In genomic region chr10:124997246-124997790, GRCh38 we compare ENCODE assay signal across 26 cellular contexts. TPM values are rescaled to one million over a fixed set of nuclear protein-coding genes. Genes with fewer than 3 reads are reported as not detected.
DNase-seq lines count a peak whose midpoint lies in the region; ATAC-seq and TF ChIP-seq lines count a peak whose summit lies in the region.
"Had no signal": no experiment of that assay in that cellular context is flagged by ENCODE, and none has a peak within 500 bp of the region (broad histone marks: within the 10 kb centered on the region; RNA-seq: fewer than 3 reads in every experiment).

No MANE protein-coding gene starts in this region.

- DNase-seq in activated CD4-positive, CD25-positive, alpha-beta regulatory T cell treated with anti-CD3 and anti-CD28 coated beads, Interleukin-2, amount 50 U/mL, for 72 hours, result peak; percentile 18
- DNase-seq in H7, result peak; percentile 43
- no peak for DNase-seq in endothelial cell (ENCODE audit: low spot score)
- peak; percentile 77 for DNase-seq in osteocyte (ENCODE audit: extremely low spot score, unreplicated experiment)
- no peak for DNase-seq in A673 (ENCODE audit: low spot score)
- no peak for DNase-seq in pons (ENCODE audit: low spot score)
- no peak for DNase-seq in HEK293T (ENCODE audit: extremely low spot score)
- DNase-seq: AML-193; DMS79; foreskin fibroblast; hypothalamus; Kasumi-1; NCI-H1048; NCI-H2029 treated with DMSO at 0.1 percent for 48 hours; stimulated activated CD4-positive, alpha-beta T cell treated with anti-CD3 and anti-CD28 coated beads, Interleukin-4, amount 100 ng/mL, for 1 hour; WERI-Rb-1 had no signal

- H3K4me1 Mint-ChIP-seq in endothelial cell (ENCODE audit: unreplicated experiment) (no peaks in the 10 kb centered on the region), osteocyte (ENCODE audit: unreplicated experiment) (peaks cover 19% of the 10 kb centered on the region)
- H3K4me1 Mint-ChIP-seq: activated naive CD8-positive, alpha-beta T cell treated with anti-CD3 and anti-CD28 coated beads, Interleukin-2, amount 10 ng/mL, durations not matched to agents 7 days and 5 days had no signal

- TF ChIP-seq CTCF in endothelial cell (IDR thresholded peaks at IDR 0.05; ENCODE audit: unreplicated experiment) (no peak), osteocyte (IDR thresholded peaks at IDR 0.05) (no peak), A673 (conservative IDR thresholded peaks at IDR 0.05; ENCODE audit: low read depth, low read length) (no peak)

- POLR2A ChIA-PET in A673 (lab: Charles Lee; ENCODE audit: low non-redundant PET), result no interaction called here
- POLR2A ChIA-PET in HEK293T (lab: Yijun Ruan, JAX), result no interaction called here

- no peak for ATAC-seq in activated CD4-positive, CD25-positive, alpha-beta regulatory T cell treated with anti-CD3 and anti-CD28 coated beads, Interleukin-2, amount 50 U/mL, for 24 hours

- H3K4me3 ChIP-seq in H7 (ENCODE audit: insufficient read depth, low read depth, low read length) (no peak overlapping the region), A673 (ENCODE audit: low read depth, low read length, poor library complexity, severe bottlenecking) (no peak overlapping the region)
- H3K4me3 ChIP-seq: SK-N-MC, smooth muscle cell, uterus had no signal

- H3K27ac Mint-ChIP-seq in endothelial cell (ENCODE audit: unreplicated experiment) (no peak overlapping the region), osteocyte (ENCODE audit: unreplicated experiment) (no peak overlapping the region)
- H3K27ac Mint-ChIP-seq: activated CD4-positive, alpha-beta memory T cell treated with anti-CD3 and anti-CD28 coated beads for 36 hours; activated naive CD8-positive, alpha-beta T cell treated with anti-CD3 and anti-CD28 coated beads, Interleukin-2, amount 10 ng/mL, durations not matched to agents 7 days and 5 days; dendritic cell treated with granulocyte-macrophage colony-stimulating factor and Interleukin-4, amounts not matched to agents 40 ng/mL and 50 ng/mL, for 4 days had no signal

- BruUV-seq in A673 (replicated peaks; lab: Mats Ljungman, UMichigan), result no TSS peak

- no peaks in the 10 kb centered on the region for H3K4me1 ChIP-seq in A673 (ENCODE audit: insufficient read depth, low read length, poor library complexity, severe bottlenecking)

- CTCF ChIA-PET in A673 (lab: Charles Lee), result no interaction called here
- CTCF ChIA-PET in HEK293T (lab: Yijun Ruan, JAX), result no interaction called here

- peak overlapping the region; percentile 73 for H3K4me3 Mint-ChIP-seq in endothelial cell (ENCODE audit: unreplicated experiment)
- no peak overlapping the region for H3K4me3 Mint-ChIP-seq in osteocyte (ENCODE audit: unreplicated experiment)
- H3K4me3 Mint-ChIP-seq: activated CD4-positive, alpha-beta memory T cell treated with anti-CD3 and anti-CD28 coated beads for 36 hours; activated naive CD8-positive, alpha-beta T cell treated with anti-CD3 and anti-CD28 coated beads, Interleukin-2, amount 10 ng/mL, durations not matched to agents 7 days and 5 days; dendritic cell treated with granulocyte-macrophage colony-stimulating factor and Interleukin-4, amounts not matched to agents 40 ng/mL and 50 ng/mL, for 4 days; nephron had no signal

- H3K36me3 ChIP-seq in H7 (replicated peaks; ENCODE audit: control insufficient read depth, insufficient read depth, low read length) (peaks cover 62% of the 10 kb centered on the region), A673 (ENCODE audit: insufficient read depth, low read length, poor library complexity, severe bottlenecking) (peaks cover 66% of the 10 kb centered on the region)
- H3K36me3 ChIP-seq: uterus had no signal

- peaks cover 30% of the 10 kb centered on the region for H3K27me3 Mint-ChIP-seq in endothelial cell (ENCODE audit: unreplicated experiment)
- no peaks in the 10 kb centered on the region for H3K27me3 Mint-ChIP-seq in osteocyte (ENCODE audit: unreplicated experiment)
- H3K27me3 Mint-ChIP-seq: activated naive CD8-positive, alpha-beta T cell treated with anti-CD3 and anti-CD28 coated beads, Interleukin-2, amount 10 ng/mL, durations not matched to agents 7 days and 5 days; dendritic cell treated with granulocyte-macrophage colony-stimulating factor and Interleukin-4, amounts not matched to agents 40 ng/mL and 50 ng/mL, for 4 days had no signal

- H3K36me3 Mint-ChIP-seq in endothelial cell (ENCODE audit: low read depth, unreplicated experiment) (peaks cover 40% of the 10 kb centered on the region), osteocyte (ENCODE audit: unreplicated experiment) (peaks cover 51% of the 10 kb centered on the region)
- H3K36me3 Mint-ChIP-seq: activated CD4-positive, alpha-beta memory T cell treated with anti-CD3 and anti-CD28 coated beads for 36 hours; activated naive CD8-positive, alpha-beta T cell treated with anti-CD3 and anti-CD28 coated beads, Interleukin-2, amount 10 ng/mL, durations not matched to agents 7 days and 5 days had no signal

- H3K9me3 ChIP-seq in A673 (ENCODE audit: low read depth, low read length, poor library complexity, severe bottlenecking), result no peaks in the 10 kb centered on the region
- H3K9me3 ChIP-seq: uterus had no signal

- no peak overlapping the region for H3K27ac ChIP-seq in A673 (ENCODE audit: low read depth, low read length, poor library complexity, severe bottlenecking)
- H3K27ac ChIP-seq: 22Rv1, epithelial cell of prostate, SK-N-MC, uterus, WERI-Rb-1 had no signal

- intact Hi-C loops in A673 (cut with micrococcal nuclease; ENCODE audit: unreplicated experiment), result no loop called here

- H3K9me3 Mint-ChIP-seq in endothelial cell (ENCODE audit: unreplicated experiment), result no peaks in the 10 kb centered on the region
- H3K9me3 Mint-ChIP-seq in osteocyte (ENCODE audit: unreplicated experiment), result no peaks in the 10 kb centered on the region
- H3K9me3 Mint-ChIP-seq: activated CD4-positive, alpha-beta memory T cell treated with anti-CD3 and anti-CD28 coated beads for 36 hours; activated naive CD8-positive, alpha-beta T cell treated with anti-CD3 and anti-CD28 coated beads, Interleukin-2, amount 10 ng/mL, durations not matched to agents 7 days and 5 days; dendritic cell treated with granulocyte-macrophage colony-stimulating factor and Interleukin-4, amounts not matched to agents 40 ng/mL and 50 ng/mL, for 4 days; nephron had no signal

- H3K27me3 ChIP-seq in H7 (ENCODE audit: control insufficient read depth, insufficient read depth, low read length), result no peaks in the 10 kb centered on the region
- no peaks in the 10 kb centered on the region for H3K27me3 ChIP-seq in A673 (replicated peaks; ENCODE audit: insufficient read depth, low read depth, low read length, poor library complexity)
- H3K27me3 ChIP-seq: uterus had no signal

TF ChIP-seq in HEK293T, 16 proteins besides CTCF, POLR2A, EP300 and RAD21:
- TF ChIP-seq ARNT (IDR thresholded peaks at IDR 0.05) (no peak), FOXK2 (IDR thresholded peaks at IDR 0.05) (no peak), PKNOX1 (IDR thresholded peaks at IDR 0.05) (no peak), FOXM1 (IDR thresholded peaks at IDR 0.05; ENCODE audit: borderline replicate concordance) (no peak), ZNF384 (IDR thresholded peaks at IDR 0.05) (no peak), BHLHE40 (IDR thresholded peaks at IDR 0.05; ENCODE audit: borderline replicate concordance) (no peak)

RNA-seq across cellular contexts. Expression of gene ZRANB1, which starts 55.4 kb away (rescaled TPM):
- 18.4 and 24.6 TPM in 2 replicates for total RNA-seq in H7 (2014; rRNA removed; shearing (Covaris generic))
- total RNA-seq in endothelial cell (ENCODE audit: unreplicated experiment) (22.4 TPM), osteocyte (26.4 and 26.8 TPM in 2 replicates), A673 (2021) (22.1 and 22.6 TPM in 2 replicates)

Comparison
In these comparisons a context has a peak if more than half of its experiments do, and no peak if none do; other contexts are left out.
1. DNase-seq: peak in activated CD4-positive, CD25-positive, alpha-beta regulatory T cell treated with anti-CD3 and anti-CD28 coated beads, Interleukin-2, amount 50 U/mL, for 72 hours (single experiment), H7 (single experiment) and osteocyte (single experiment); none in endothelial cell (single experiment), A673 (single experiment), pons (single experiment) and HEK293T (single experiment).